14 cellular contexts compared by ENCODE assay signal in the genomic region with DNA sequence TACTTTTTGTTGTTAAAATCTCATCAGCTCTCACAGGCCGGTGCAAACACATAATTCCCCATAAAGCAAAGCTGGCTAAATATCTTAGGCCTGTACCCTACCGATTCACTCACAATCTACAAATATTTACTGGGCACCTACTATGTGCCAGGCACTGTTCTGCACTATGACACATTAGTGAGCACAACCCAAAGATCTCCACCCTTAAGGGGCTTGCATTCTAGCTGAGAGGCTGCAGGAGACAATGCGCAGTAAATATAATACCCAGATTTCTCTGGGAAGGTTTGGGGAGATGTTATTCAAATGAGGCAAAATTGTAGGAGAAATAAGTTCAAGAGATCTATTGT. TPM values are rescaled to one million over a fixed set of nuclear protein-coding genes. Genes with fewer than 3 reads are reported as not detected.
DNase-seq lines count a peak whose midpoint lies in the region; ATAC-seq and TF ChIP-seq lines count a peak whose summit lies in the region.
"Had no signal": no experiment of that assay in that cellular context is flagged by ENCODE, and none has a peak within 500 bp of the region (broad histone marks: within the 10 kb centered on the region; RNA-seq: fewer than 3 reads in every experiment).

No MANE protein-coding gene starts in this region.

- no peak for TF ChIP-seq RAD21 in SK-N-SH (IDR thresholded peaks at IDR 0.05; ENCODE audit: low read length)

- no peaks in the 10 kb centered on the region for H3K27me3 ChIP-seq in SK-N-SH (ENCODE audit: insufficient read depth)

- H3K4me2 ChIP-seq in SK-N-SH (no peak overlapping the region), OCI-LY7 (ENCODE audit: low read length) (peak overlapping the region; percentile 98)

- H3F3A ChIP-seq in SK-N-SH (replicated peaks; ENCODE audit: insufficient read depth): peaks cover 22% of the 10 kb centered on the region

- no peak for TF ChIP-seq CTCF in SK-N-SH (IDR thresholded peaks at IDR 0.05)
- TF ChIP-seq CTCF in OCI-LY7 (conservative IDR thresholded peaks at IDR 0.05; ENCODE audit: low read length): no peak

- CTCF ChIA-PET in SK-N-SH (lab: Yijun Ruan, JAX): no interaction called here
- CTCF ChIA-PET in OCI-LY7 (lab: Charles Lee; ENCODE audit: unreplicated experiment): no interaction called here

- H3K4me3 Mint-ChIP-seq in dendritic cell treated with granulocyte-macrophage colony-stimulating factor and Interleukin-4, amounts not matched to agents 40 ng/mL and 50 ng/mL, for 4 days: no peak overlapping the region
- H3K4me3 Mint-ChIP-seq in stimulated activated naive B cell treated with anti-CD40 and anti-IgM and Interleukin-4, amounts not matched to agents 10 μg/mL and 1 μg/mL and 100 μg/mL, for 72 hours: peak overlapping the region; percentile 39 to 42

- no peak for TF ChIP-seq EP300 in SK-N-SH (IDR thresholded peaks at IDR 0.05; ENCODE audit: borderline replicate concordance in 1 of 2, low read depth in 1 of 2, low read length in 1 of 2)

- peaks cover 26% of the 10 kb centered on the region; the same call in 1 of the 2 replicates for H3K79me2 ChIP-seq in SK-N-SH (ENCODE audit: insufficient read depth)
- peaks cover 96% of the 10 kb centered on the region for H3K79me2 ChIP-seq in OCI-LY7 (ENCODE audit: insufficient read depth, low read depth, low read length)

- H3K9me3 ChIP-seq in SK-N-SH: no peaks in the 10 kb centered on the region
- peaks cover 11% of the 10 kb centered on the region for H3K9me3 ChIP-seq in OCI-LY7 (ENCODE audit: low read length)

- H3K9me2 ChIP-seq in SK-N-SH (no peaks in the 10 kb centered on the region), OCI-LY7 (ENCODE audit: insufficient read depth, low read length) (no peaks in the 10 kb centered on the region)

- POLR2A ChIA-PET in SK-N-SH (lab: Yijun Ruan, JAX): no interaction called here
- POLR2A ChIA-PET in OCI-LY7 (lab: Charles Lee): interaction anchor here (0.7 to 2.5 kb wide), 6 partner anchors 9 to 102 kb away, joined by 3 to 10 read pairs (median 4); no protein-coding TSS in a partner anchor

- no TSS peak for BruUV-seq in OCI-LY7 (replicated peaks; lab: Mats Ljungman, UMichigan)

- no peak for DNase-seq in SK-N-SH
- DNase-seq in OCI-LY7 (ENCODE audit: low spot score): no peak
- DNase-seq in stimulated activated naive B cell treated with anti-CD40 and anti-IgM and Interleukin-4, amounts not matched to agents 10 μg/mL and 1 μg/mL and 100 μg/mL, for 72 hours: no peak
- DNase-seq in KBM-7: no peak
- no peak for DNase-seq in NCI-H2171 treated with DMSO at 0.1 percent for 48 hours (lab: John Stamatoyannopoulos, UW)
- no peak for DNase-seq in NCI-H2196 treated with DMSO at 0.1 percent for 48 hours (lab: John Stamatoyannopoulos, UW; ENCODE audit: unreplicated experiment)
- DNase-seq: activated gamma-delta T cell treated with Interleukin-2 at 50 U/mL for 16 hours; cortex of kidney; DMS153; foreskin melanocyte; stimulated activated naive CD4-positive, alpha-beta T cell treated with Interleukin-2 at 50 U/mL for 16 hours had no signal

- H3K4me1 Mint-ChIP-seq in dendritic cell treated with granulocyte-macrophage colony-stimulating factor and Interleukin-4, amounts not matched to agents 40 ng/mL and 50 ng/mL, for 4 days (ENCODE audit: low read depth): peaks cover 46% of the 10 kb centered on the region
- H3K4me1 Mint-ChIP-seq in stimulated activated naive B cell treated with anti-CD40 and anti-IgM and Interleukin-4, amounts not matched to agents 10 μg/mL and 1 μg/mL and 100 μg/mL, for 72 hours: peaks cover 49 to 83% of the 10 kb centered on the region in 2 donors

- in situ Hi-C loops in KBM-7 (cut with MboI; ENCODE audit: low pct_unique_long_range_greater_than_20kb, low sequenced_read_pairs): no loop called here

- H4K20me1 ChIP-seq in SK-N-SH (ENCODE audit: insufficient read depth) (no peaks in the 10 kb centered on the region), OCI-LY7 (ENCODE audit: insufficient read depth, low read length) (no peaks in the 10 kb centered on the region)

- no peaks in the 10 kb centered on the region for H3K27me3 Mint-ChIP-seq in dendritic cell treated with granulocyte-macrophage colony-stimulating factor and Interleukin-4, amounts not matched to agents 40 ng/mL and 50 ng/mL, for 4 days
- H3K27me3 Mint-ChIP-seq in stimulated activated naive B cell treated with anti-CD40 and anti-IgM and Interleukin-4, amounts not matched to agents 10 μg/mL and 1 μg/mL and 100 μg/mL, for 72 hours: no peaks in the 10 kb centered on the region

- no peaks in the 10 kb centered on the region for H3K36me3 ChIP-seq in SK-N-SH (replicated peaks in 1 of 2; ENCODE audit: control insufficient read depth in 1 of 2, insufficient read depth in 2 of 2, low read length in 1 of 2)
- H3K36me3 ChIP-seq in OCI-LY7 (ENCODE audit: insufficient read depth, low read length): peaks cover 41% of the 10 kb centered on the region

- H3K4me1 ChIP-seq in SK-N-SH (ENCODE audit: control insufficient read depth in 1 of 2, insufficient read depth in 2 of 2, low read depth in 1 of 2, low read length in 1 of 2) (peaks cover 2 to 18% of the 10 kb centered on the region in 2 experiments; a peak in 2 of 4 replicates), OCI-LY7 (ENCODE audit: insufficient read depth, low read length, poor library complexity, severe bottlenecking) (peaks cover 88% of the 10 kb centered on the region)

- WGBS in SK-N-SH (ENCODE audit: low lambda C conversion rate): 92% methylated on average over 3 of the region's 3 CpGs

- intact Hi-C loops in OCI-LY7 (cut with micrococcal nuclease; ENCODE audit: unreplicated experiment): loop anchor here (1.0 to 2.0 kb wide), 2 partner anchors 50 to 101 kb away; no protein-coding TSS in a partner anchor
- intact Hi-C loops in dendritic cell treated with granulocyte-macrophage colony-stimulating factor and Interleukin-4, amounts not matched to agents 40 ng/mL and 50 ng/mL, for 4 days (cut with micrococcal nuclease): loop anchor here (10.0 kb wide), 1 partner anchor 45 kb away; no protein-coding TSS in a partner anchor

- H3K27ac Mint-ChIP-seq in dendritic cell treated with granulocyte-macrophage colony-stimulating factor and Interleukin-4, amounts not matched to agents 40 ng/mL and 50 ng/mL, for 4 days: peak overlapping the region; percentile 12
- peak overlapping the region; percentile 68 for H3K27ac Mint-ChIP-seq in stimulated activated naive B cell treated with anti-CD40 and anti-IgM and Interleukin-4, amounts not matched to agents 10 μg/mL and 1 μg/mL and 100 μg/mL, for 72 hours

- ATAC-seq in SK-N-SH treated with all-trans-retinoic acid at 6 μM for 48 hours: no peak
- ATAC-seq in stimulated activated naive B cell treated with anti-CD40 and anti-IgM and Interleukin-4, amounts not matched to agents 10 μg/mL and 1 μg/mL and 100 μg/mL, for 72 hours (replicated peaks): no peak

- H3K9me3 Mint-ChIP-seq in dendritic cell treated with granulocyte-macrophage colony-stimulating factor and Interleukin-4, amounts not matched to agents 40 ng/mL and 50 ng/mL, for 4 days: peaks cover 8% of the 10 kb centered on the region
- peaks cover 8 to 13% of the 10 kb centered on the region in 2 donors for H3K9me3 Mint-ChIP-seq in stimulated activated naive B cell treated with anti-CD40 and anti-IgM and Interleukin-4, amounts not matched to agents 10 μg/mL and 1 μg/mL and 100 μg/mL, for 72 hours

- no peak overlapping the region for H2AFZ ChIP-seq in SK-N-SH (ENCODE audit: low read depth)
- no peak overlapping the region for H2AFZ ChIP-seq in OCI-LY7 (ENCODE audit: low read length)

- H3K4me3 ChIP-seq in SK-N-SH (ENCODE audit: low read depth in 2 of 2, low read length in 1 of 2) (no peak overlapping the region), OCI-LY7 (ENCODE audit: low read depth, low read length, poor library complexity, severe bottlenecking) (peak overlapping the region; percentile 62)

- peaks cover 72% of the 10 kb centered on the region for H3K36me3 Mint-ChIP-seq in dendritic cell treated with granulocyte-macrophage colony-stimulating factor and Interleukin-4, amounts not matched to agents 40 ng/mL and 50 ng/mL, for 4 days (ENCODE audit: low read depth)
- H3K36me3 Mint-ChIP-seq in stimulated activated naive B cell treated with anti-CD40 and anti-IgM and Interleukin-4, amounts not matched to agents 10 μg/mL and 1 μg/mL and 100 μg/mL, for 72 hours: peaks cover 54 to 72% of the 10 kb centered on the region in 2 donors

- no peak overlapping the region for H3K9ac ChIP-seq in SK-N-SH

- H3K27ac ChIP-seq in SK-N-SH (ENCODE audit: low read depth in 2 of 2, low read length in 1 of 2): peak overlapping the region; percentile 4 to 36; a peak in 1 of 4 replicates
- H3K27ac ChIP-seq in OCI-LY7 (ENCODE audit: low read depth, low read length, poor library complexity, severe bottlenecking): peak overlapping the region; percentile 96
- H3K27ac ChIP-seq: 22Rv1 had no signal

TF ChIP-seq in SK-N-SH, 30 proteins besides CTCF, POLR2A, EP300 and RAD21:
- TF ChIP-seq, protein P1, sequence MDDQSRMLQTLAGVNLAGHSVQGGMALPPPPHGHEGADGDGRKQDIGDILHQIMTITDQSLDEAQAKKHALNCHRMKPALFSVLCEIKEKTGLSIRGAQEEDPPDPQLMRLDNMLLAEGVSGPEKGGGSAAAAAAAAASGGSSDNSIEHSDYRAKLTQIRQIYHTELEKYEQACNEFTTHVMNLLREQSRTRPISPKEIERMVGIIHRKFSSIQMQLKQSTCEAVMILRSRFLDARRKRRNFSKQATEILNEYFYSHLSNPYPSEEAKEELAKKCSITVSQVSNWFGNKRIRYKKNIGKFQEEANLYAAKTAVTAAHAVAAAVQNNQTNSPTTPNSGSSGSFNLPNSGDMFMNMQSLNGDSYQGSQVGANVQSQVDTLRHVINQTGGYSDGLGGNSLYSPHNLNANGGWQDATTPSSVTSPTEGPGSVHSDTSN (IDR thresholded peaks at IDR 0.05): no peak
- TF ChIP-seq FOSL2 (IDR thresholded peaks at IDR 0.05; ENCODE audit: borderline replicate concordance, low read depth): no peak

TF ChIP-seq in SK-N-SH treated with all-trans-retinoic acid at 6 μM for 48 hours, 23 proteins besides CTCF, POLR2A, EP300 and RAD21 (continues in another document):
- TF ChIP-seq BACH2 (CRISPR knock-in tag; IDR thresholded peaks at IDR 0.05; ENCODE audit: borderline replicate concordance) (no peak), ZNF70 (CRISPR knock-in tag; IDR thresholded peaks at IDR 0.05) (no peak), ZNF8 (CRISPR knock-in tag; IDR thresholded peaks at IDR 0.05) (no peak), SNAI2 (CRISPR knock-in tag; IDR thresholded peaks at IDR 0.05) (no peak), TOX (CRISPR knock-in tag; IDR thresholded peaks at IDR 0.05; ENCODE audit: borderline replicate concordance) (no peak), RARB (CRISPR knock-in tag; IDR thresholded peaks at IDR 0.05) (no peak)

RNA-seq across cellular contexts. Expression of gene FNBP1, which starts 53.7 kb away (rescaled TPM):
- polyA plus RNA-seq in SK-N-SH (2012; rRNA removed): 10.2 and 11.0 TPM in 2 replicates
- 13.1 and 17.9 TPM in 2 replicates for polyA plus RNA-seq in SK-N-SH (2012; cell fraction: cytosol; rRNA removed)
- 19.1 and 20.3 TPM in 2 replicates for polyA plus RNA-seq in SK-N-SH (2012; cell fraction: nucleus; rRNA removed)
- total RNA-seq in OCI-LY7 (2014; rRNA removed; shearing (Covaris generic)): 93.3 and 117 TPM in 2 replicates
- total RNA-seq in OCI-LY7 (2022): 164 and 168 TPM in 2 replicates
